In the genomic region with DNA sequence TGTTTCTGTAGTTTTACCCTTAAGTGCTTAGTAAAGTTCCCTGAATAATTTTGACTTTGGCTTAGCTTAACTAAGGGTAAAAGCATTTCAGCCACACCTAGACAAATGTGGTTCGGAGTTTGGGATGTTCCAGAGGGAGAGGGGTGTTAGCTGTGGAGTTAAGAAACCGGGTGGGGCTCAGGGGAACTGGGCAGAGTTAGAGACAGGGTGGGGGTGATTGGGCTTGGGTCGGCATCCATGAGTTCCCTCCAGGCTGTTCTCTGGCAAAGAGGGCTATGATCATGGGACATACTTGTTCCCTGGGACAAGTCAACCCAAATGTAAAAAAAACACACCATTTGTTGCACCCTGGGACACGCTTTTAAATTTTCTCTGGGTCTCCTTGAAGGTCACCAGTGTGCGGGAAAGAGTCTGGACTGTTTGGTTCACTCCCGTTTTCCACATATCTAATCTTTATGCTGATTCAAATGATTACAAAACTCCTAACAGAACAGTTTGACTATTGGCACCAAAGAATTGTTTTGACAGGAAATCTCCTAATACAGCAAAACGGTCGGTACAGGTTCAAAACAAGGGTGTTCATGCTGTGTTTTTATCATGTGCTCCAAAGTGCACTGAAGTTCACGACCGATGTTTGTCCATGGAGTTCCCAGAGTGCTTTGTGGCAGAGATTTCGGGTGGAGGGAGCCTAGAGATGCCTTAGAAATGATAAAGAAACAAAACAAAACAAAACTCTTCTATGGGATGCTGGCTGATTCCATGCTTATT, we compare ENCODE assay signal across 17 cellular contexts. TPM values are rescaled to one million over a fixed set of nuclear protein-coding genes. Genes with fewer than 3 reads are reported as not detected.
DNase-seq lines count a peak whose midpoint lies in the region; ATAC-seq and TF ChIP-seq lines count a peak whose summit lies in the region.
"Had no signal": no experiment of that assay in that cellular context is flagged by ENCODE, and none has a peak within 500 bp of the region (broad histone marks: within the 10 kb centered on the region; RNA-seq: fewer than 3 reads in every experiment).

No MANE protein-coding gene starts in this region.

- TF ChIP-seq CTCF in left ventricle myocardium inferior (IDR thresholded peaks at IDR 0.05; ENCODE audit: borderline replicate concordance) (no peak), fibroblast of lung (conservative IDR thresholded peaks at IDR 0.05 in 1 of 2, IDR thresholded peaks at IDR 0.05 in 1 of 2; ENCODE audit: low read depth in 1 of 2, low read length in 2 of 2) (no peak), nephron progenitor cell (IDR thresholded peaks at IDR 0.05) (no peak), suprapubic skin (IDR thresholded peaks at IDR 0.05) (no peak)

- H3K9me3 Mint-ChIP-seq in nephron progenitor cell, result peaks cover 6% of the 10 kb centered on the region
- H3K9me3 Mint-ChIP-seq: CD14-positive monocyte had no signal

- peaks cover 22% of the 10 kb centered on the region for H3K4me1 ChIP-seq in left ventricle myocardium inferior
- no peaks in the 10 kb centered on the region for H3K4me1 ChIP-seq in fibroblast of lung (ENCODE audit: control insufficient read depth, extremely low read depth, insufficient read depth, low read length)
- peaks cover 26% of the 10 kb centered on the region for H3K4me1 ChIP-seq in suprapubic skin

- no peak overlapping the region for H3K9ac ChIP-seq in fibroblast of lung (ENCODE audit: insufficient read depth, low read length)

- H3K36me3 Mint-ChIP-seq in nephron progenitor cell (ENCODE audit: low read depth), result peaks cover 23% of the 10 kb centered on the region
- H3K36me3 Mint-ChIP-seq: IgD-negative memory B cell had no signal

- H3K27ac ChIP-seq in left ventricle myocardium inferior (replicated peaks), result no peak overlapping the region
- H3K27ac ChIP-seq in fibroblast of lung (ENCODE audit: insufficient read depth, low read length), result no peak overlapping the region
- H3K27ac ChIP-seq in suprapubic skin, result peak overlapping the region; percentile 14
- H3K27ac ChIP-seq: PC-9 had no signal

- peak; percentile 22 for ATAC-seq in left ventricle myocardium superior
- ATAC-seq in HG02571 (IDR thresholded peaks at IDR 0.05; ENCODE audit: unreplicated experiment), result no peak

- H4K20me1 ChIP-seq in fibroblast of lung (ENCODE audit: control insufficient read depth, extremely low read depth, insufficient read depth, low read length), result no peaks in the 10 kb centered on the region

- no peaks in the 10 kb centered on the region for H3K4me1 Mint-ChIP-seq in nephron progenitor cell
- H3K4me1 Mint-ChIP-seq: IgD-negative memory B cell had no signal

- DNase-seq in left ventricle myocardium superior (no peak), left ventricle myocardium inferior (no peak), fibroblast of lung (ENCODE audit: low read depth in 2 of 2) (no peak), nephron progenitor cell (no peak), suprapubic skin (ENCODE audit: low spot score in 2 of 2) (no peak), nucleus accumbens (lab: John Stamatoyannopoulos, UW) (no peak)
- no peak for DNase-seq in activated CD4-positive, CD25-positive, alpha-beta regulatory T cell (lab: John Stamatoyannopoulos, UW)
- DNase-seq: 8988T, DMS79, Karpas-422, NCI-H1417 treated with DMSO at 0.1 percent for 48 hours, NCI-H2029, NCI-H526, PC-9 had no signal

- no peak for TF ChIP-seq EP300 in suprapubic skin (IDR thresholded peaks at IDR 0.05)

- H3K4me2 ChIP-seq in fibroblast of lung (ENCODE audit: extremely low read depth, insufficient read depth, low read length), result peak overlapping the region; percentile 13
- H3K4me2 ChIP-seq: PC-9 had no signal

- peaks cover 3% of the 10 kb centered on the region for H3K27me3 Mint-ChIP-seq in nephron progenitor cell (ENCODE audit: low read depth, poor library complexity)
- H3K27me3 Mint-ChIP-seq: IgD-negative memory B cell had no signal

- no peak for TF ChIP-seq POLR2A in suprapubic skin (IDR thresholded peaks at IDR 0.05)

- H3K27me3 ChIP-seq in left ventricle myocardium inferior (ENCODE audit: low read depth) (no peaks in the 10 kb centered on the region), fibroblast of lung (ENCODE audit: control insufficient read depth, insufficient read depth, low read length) (no peaks in the 10 kb centered on the region), suprapubic skin (no peaks in the 10 kb centered on the region)

- no peaks in the 10 kb centered on the region for H3K36me3 ChIP-seq in left ventricle myocardium inferior
- H3K36me3 ChIP-seq in fibroblast of lung (ENCODE audit: control insufficient read depth, insufficient read depth, low read length), result no peaks in the 10 kb centered on the region
- H3K36me3 ChIP-seq in suprapubic skin, result no peaks in the 10 kb centered on the region

- H2AFZ ChIP-seq in fibroblast of lung (ENCODE audit: low read length), result peak overlapping the region; percentile 49
- H2AFZ ChIP-seq: PC-9 had no signal

- H3K4me3 ChIP-seq in left ventricle myocardium inferior (no peak overlapping the region), fibroblast of lung (replicated peaks in 1 of 4; ENCODE audit: control extremely low read depth in 1 of 4, insufficient read depth in 1 of 4, low read depth in 3 of 4, low read length in 4 of 4) (no peak overlapping the region), suprapubic skin (no peak overlapping the region)
- H3K4me3 ChIP-seq: PC-9 had no signal

- H3K27ac Mint-ChIP-seq in nephron progenitor cell, result peak overlapping the region; percentile 23
- H3K27ac Mint-ChIP-seq: IgD-negative memory B cell had no signal

- intact Hi-C loops in left ventricle myocardium superior (cut with micrococcal nuclease) (no loop called here), left ventricle myocardium inferior (cut with micrococcal nuclease) (no loop called here)

- H3K9me3 ChIP-seq in left ventricle myocardium inferior (replicated peaks) (no peaks in the 10 kb centered on the region), fibroblast of lung (ENCODE audit: control insufficient read depth, insufficient read depth, low read depth, low read length) (no peaks in the 10 kb centered on the region), suprapubic skin (no peaks in the 10 kb centered on the region)

- no peaks in the 10 kb centered on the region for H3K79me2 ChIP-seq in fibroblast of lung (ENCODE audit: control insufficient read depth, insufficient read depth, low read length)

- H3K4me3 Mint-ChIP-seq in nephron progenitor cell, result no peak overlapping the region
- H3K4me3 Mint-ChIP-seq: CD14-positive monocyte, IgD-negative memory B cell had no signal

- 48% methylated on average over 11 of the region's 11 CpGs for WGBS in suprapubic skin

RNA-seq across cellular contexts. Expression of a gene that starts 56.5 kb away (rescaled TPM):
- total RNA-seq in left ventricle myocardium superior (12.4 TPM), left ventricle myocardium inferior (16.6 TPM), fibroblast of lung (5.1 and 12.3 TPM in 2 replicates), suprapubic skin (10 to 100 TPM; 93.0 to 97.0 (median 95.0) TPM)
- polyA plus RNA-seq in fibroblast of lung, result 4.2 and 6.2 TPM in 2 replicates
- 2.3 and 3.7 TPM in 2 replicates for polyA plus RNA-seq in fibroblast of lung (2012)
- 2.8 and 4.4 TPM in 2 replicates for polyA minus RNA-seq in fibroblast of lung (ENCODE audit: low replicate concordance)
- total RNA-seq: PC-9 had no signal
